Comparison of ENCODE assay signal across 8 cellular contexts in the genomic region with DNA sequence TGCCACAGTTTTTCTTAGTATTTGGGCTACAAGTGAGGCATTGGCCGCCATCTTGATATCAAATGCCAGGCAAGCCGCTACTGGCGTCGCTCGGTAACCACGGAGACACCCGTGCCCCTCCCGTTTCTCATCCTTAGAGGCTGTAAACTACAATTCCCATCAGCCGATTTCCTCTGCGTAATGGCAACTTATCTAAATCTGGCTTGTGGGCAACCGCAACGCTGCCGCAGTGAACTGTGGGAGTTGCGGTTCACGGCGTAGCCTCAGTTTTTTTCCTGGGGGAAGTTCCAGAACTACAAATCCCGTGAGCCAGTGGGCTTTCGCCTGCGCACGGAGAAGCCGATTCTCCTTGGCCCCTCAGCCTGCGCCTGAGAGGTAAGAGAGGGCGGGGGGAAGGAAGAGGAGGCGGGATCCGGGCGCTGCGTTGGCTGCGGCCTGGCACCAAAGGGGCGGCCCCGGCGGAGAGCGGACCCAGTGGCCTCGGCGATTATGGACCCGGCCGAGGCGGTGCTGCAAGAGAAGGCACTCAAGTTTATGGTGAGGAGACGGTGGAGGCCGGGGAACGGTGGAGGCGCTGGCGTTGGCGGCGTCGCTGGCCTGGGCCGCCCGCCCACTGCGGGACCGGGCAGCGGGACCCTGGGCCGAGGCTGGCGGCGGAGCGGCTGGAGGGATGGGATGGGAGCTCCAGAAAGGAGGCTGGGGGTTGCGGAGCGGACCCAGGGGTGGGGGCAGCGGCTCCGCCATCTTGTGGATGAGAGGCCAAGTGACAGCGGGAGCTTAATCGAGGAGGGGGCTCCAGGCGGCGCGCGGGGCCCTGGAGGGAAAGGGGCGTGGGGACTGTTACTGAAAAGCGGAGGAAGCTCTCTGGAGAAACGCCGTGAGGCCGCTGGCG. TPM values are rescaled to one million over a fixed set of nuclear protein-coding genes. Genes with fewer than 3 reads are reported as not detected.
DNase-seq lines count a peak whose midpoint lies in the region; ATAC-seq and TF ChIP-seq lines count a peak whose summit lies in the region.

A gene (plus strand): TSS at position 474 of the 892 bp plus-strand sequence. CDS start 16 bp downstream, at position 490.

- H3K36me3 ChIP-seq in KMS-11 (ENCODE audit: insufficient read depth) (no peaks in the 10 kb centered on the region), Peyer's patch (no peaks in the 10 kb centered on the region), esophagus (ENCODE audit: control insufficient read depth in 2 of 2, insufficient read depth in 2 of 2, low read length in 1 of 2) (no peaks in the 10 kb centered on the region), mucosa of stomach (ENCODE audit: control insufficient read depth, insufficient read depth, low read length) (no peaks in the 10 kb centered on the region)

- peak within 1 kb of the TSS; percentile 93 for H2AFZ ChIP-seq in KMS-11 (ENCODE audit: low read depth)

- H3K4me3 ChIP-seq in KMS-11 (IDR thresholded peaks at IDR 0.05; ENCODE audit: insufficient read depth, low read depth, low read length) = no peak within 1 kb of the TSS
- peak within 1 kb of the TSS; percentile 71 to 99 (median 88) for H3K4me3 ChIP-seq in Peyer's patch
- peak within 1 kb of the TSS; percentile 60 to 95 for H3K4me3 ChIP-seq in esophagus (ENCODE audit: low read depth in 1 of 2, low read length in 2 of 2)
- H3K4me3 ChIP-seq in mucosa of stomach (ENCODE audit: low read length) = peak within 1 kb of the TSS; percentile 47

- 0% methylated on average over 57 to 70 of the region's 70 CpGs for WGBS in esophagus, 2 donors

- H4K20me1 ChIP-seq in KMS-11 (ENCODE audit: insufficient read depth) = no peaks in the 10 kb centered on the region

- peak; percentile 96 for ATAC-seq in GM21737 (IDR thresholded peaks at IDR 0.05; ENCODE audit: unreplicated experiment)

- no peaks in the 10 kb centered on the region for H3K9me3 ChIP-seq in Peyer's patch
- no peaks in the 10 kb centered on the region for H3K9me3 ChIP-seq in esophagus (ENCODE audit: control insufficient read depth in 2 of 2, insufficient read depth in 1 of 2, low read depth in 1 of 2, low read length in 1 of 2)
- H3K9me3 ChIP-seq in mucosa of stomach (ENCODE audit: control insufficient read depth, low read length) = no peaks in the 10 kb centered on the region

- peak; percentile 48 to 67 for TF ChIP-seq POLR2A in Peyer's patch (IDR thresholded peaks at IDR 0.05)

- peak within 1 kb of the TSS; percentile 34 for H3K27ac ChIP-seq in KMS-11
- peak within 1 kb of the TSS; percentile 83 to 91 (median 86) for H3K27ac ChIP-seq in Peyer's patch
- peak within 1 kb of the TSS; percentile 82 to 94 for H3K27ac ChIP-seq in esophagus (ENCODE audit: low read depth in 2 of 2, low read length in 1 of 2)

- DNase-seq in DMS79 (lab: John Stamatoyannopoulos, UW) = peak; percentile 92
- peak; percentile 94 to 99 (median 96) for DNase-seq in Peyer's patch
- DNase-seq in activated T-cell treated with anti-CD3 and anti-CD28 coated beads, Interleukin-2, amount 50 U/mL, for 48 hours = peak; percentile 95 to 96
- DNase-seq in stimulated activated CD8-positive, alpha-beta memory T cell treated with anti-CD3 and anti-CD28 coated beads, Interleukin-7, amount 100 ng/mL, for 1 hour (ENCODE audit: low read depth in 2 of 2) = peak; percentile 88 to 91

- peak within 1 kb of the TSS; percentile 64; the same call in 1 of the 2 replicates for H3K9ac ChIP-seq in KMS-11
- H3K9ac ChIP-seq in mucosa of stomach (ENCODE audit: low read length) = peak within 1 kb of the TSS; percentile 75

- no peaks in the 10 kb centered on the region for H3K27me3 ChIP-seq in KMS-11 (ENCODE audit: insufficient read depth, low read depth)
- H3K27me3 ChIP-seq in Peyer's patch = no peaks in the 10 kb centered on the region
- H3K27me3 ChIP-seq in esophagus (ENCODE audit: control insufficient read depth in 1 of 2, insufficient read depth in 2 of 2, low read length in 2 of 2) = no peaks in the 10 kb centered on the region
- H3K27me3 ChIP-seq in mucosa of stomach (ENCODE audit: control insufficient read depth, insufficient read depth, low read length) = peaks cover 3% of the 10 kb centered on the region

- peaks cover 7% of the 10 kb centered on the region; the same call in 1 of the 2 replicates for H3K79me2 ChIP-seq in KMS-11 (ENCODE audit: insufficient read depth, low read depth)

- peak within 1 kb of the TSS; percentile 85 for H3K4me2 ChIP-seq in KMS-11

- no peak for TF ChIP-seq CTCF in KMS-11 (conservative IDR thresholded peaks at IDR 0.05; ENCODE audit: low read depth, low read length)
- peak in 1 of 6 experiments; percentile 6 for TF ChIP-seq CTCF in Peyer's patch (IDR thresholded peaks at IDR 0.05)

- H3K4me1 ChIP-seq in KMS-11 (ENCODE audit: low read depth, poor library complexity, severe bottlenecking) (peaks cover 18% of the 10 kb centered on the region), Peyer's patch (peaks cover 0 to 9% (median 0%) of the 10 kb centered on the region in 4 donors), esophagus (ENCODE audit: control insufficient read depth in 2 of 2, insufficient read depth in 2 of 2, low read length in 1 of 2) (no peaks in the 10 kb centered on the region), mucosa of stomach (ENCODE audit: control insufficient read depth, insufficient read depth, low read length) (no peaks in the 10 kb centered on the region)

RNA-seq across cellular contexts. Expression of the gene that starts here (rescaled TPM):
- 10 to 100 TPM; 11.9 to 19.0 (median 12.2) TPM for total RNA-seq in Peyer's patch
- 1 to 10 TPM; 5.7 to 6.3 TPM for polyA plus RNA-seq in esophagus

Comparison
In these comparisons a context has a peak if more than half of its experiments do, and no peak if none do; other contexts are left out.
1. H3K27ac ChIP-seq: peak in every context shown above with its lines; median percentile 88 in esophagus; 86 in Peyer's patch; 34 in KMS-11.